In the genomic region with DNA sequence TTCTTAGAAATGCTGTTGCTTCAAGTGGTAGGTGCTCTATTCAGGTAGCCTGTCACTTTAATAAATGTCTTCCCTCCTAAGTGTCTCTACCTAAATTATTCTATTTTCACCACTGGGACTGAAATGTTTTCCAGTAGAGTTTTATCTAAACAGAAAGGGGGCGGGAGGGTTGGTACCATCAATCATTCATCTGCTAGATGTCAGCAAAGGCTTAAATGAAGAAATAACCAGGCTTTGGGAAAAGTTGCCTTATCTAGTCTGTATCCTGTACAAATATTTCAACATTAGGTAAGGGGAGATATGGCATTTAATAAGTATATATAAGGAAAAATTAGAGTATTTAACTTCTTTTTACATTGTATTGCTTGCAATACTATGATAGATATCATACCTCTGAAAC, we compare ENCODE assay signal across 24 cellular contexts.
"Had no signal": no experiment of that assay in that cellular context is flagged by ENCODE, and none has a peak within 500 bp of the region (broad histone marks: within the 10 kb centered on the region; RNA-seq: fewer than 3 reads in every experiment).

No MANE protein-coding gene starts in this region.

- ATAC-seq: natural killer cell; psoas muscle; right cardiac atrium; right lobe of liver; stimulated activated effector memory CD8-positive, alpha-beta T cell treated with anti-CD3 and anti-CD28 coated beads, Interleukin-12 subunit alpha, Interleukin-12 subunit beta, amount 100 ng/mL, for 72 hours; stimulated activated naive B cell treated with anti-CD40 and anti-IgM and Interleukin-4, amounts not matched to agents 10 μg/mL and 1 μg/mL and 100 μg/mL, for 72 hours; upper lobe of right lung had no signal

- H3K4me1 ChIP-seq: neural progenitor cell, parathyroid adenoma, psoas muscle, right lobe of liver, transverse colon, upper lobe of right lung, uterus had no signal

- H3K36me3 ChIP-seq: neural progenitor cell, ovary, right lobe of liver, sigmoid colon, stomach, thoracic aorta, tibial artery, transverse colon, upper lobe of right lung, uterus had no signal

- H3K27ac ChIP-seq: neural progenitor cell, ovary, parathyroid adenoma, psoas muscle, right lobe of liver, sigmoid colon, stomach, thoracic aorta, tibial artery, transverse colon, upper lobe of right lung, uterus had no signal

- H3K4me3 ChIP-seq: neural progenitor cell, ovary, psoas muscle, right lobe of liver, sigmoid colon, stomach, thoracic aorta, tibial artery, transverse colon, upper lobe of right lung, uterus had no signal

- DNase-seq: natural killer cell; occipital lobe; ovary; posterior cingulate gyrus; psoas muscle; right cardiac atrium; right lobe of liver; sigmoid colon; small intestine; stimulated activated CD4-positive, alpha-beta T cell treated with anti-CD3 and anti-CD28 coated beads, Interleukin-15, amount 100 ng/mL, for 24 hours; stimulated activated CD4-positive, alpha-beta T cell treated with anti-CD3 and anti-CD28 coated beads, Interleukin-2, amount 100 ng/mL, for 24 hours; stimulated activated CD4-positive, alpha-beta T cell treated with anti-CD3 and anti-CD28 coated beads, Interleukin-2, amount 100 ng/mL, for 48 hours; stimulated activated CD4-positive, alpha-beta T cell treated with anti-CD3 and anti-CD28 coated beads, Interleukin-4, amount 100 ng/mL, for 24 hours; stimulated activated naive B cell treated with anti-CD40 and anti-IgM and Interleukin-4, amounts not matched to agents 10 μg/mL and 1 μg/mL and 100 μg/mL, for 72 hours; stimulated activated naive CD4-positive, alpha-beta T cell treated with Interleukin-2 at 50 U/mL for 16 hours; stomach; tibial artery; transverse colon; upper lobe of right lung; uterus had no signal

- H3K27me3 ChIP-seq: neural progenitor cell, ovary, right lobe of liver, sigmoid colon, stomach, tibial artery, transverse colon, upper lobe of right lung, uterus had no signal

- H3K9me3 ChIP-seq: ovary, psoas muscle, right lobe of liver, sigmoid colon, stomach, thoracic aorta, tibial artery, transverse colon, upper lobe of right lung, uterus had no signal
